ENCODE assay signal across 37 cellular contexts in genomic region chr5:40916213-40916612, GRCh38. TPM values are rescaled to one million over a fixed set of nuclear protein-coding genes. Genes with fewer than 3 reads are reported as not detected.
"Had no signal": no experiment of that assay in that cellular context is flagged by ENCODE, and none has a peak within 500 bp of the region (broad histone marks: within the 10 kb centered on the region; RNA-seq: fewer than 3 reads in every experiment).

No MANE protein-coding gene starts in this region.

- H3K27ac ChIP-seq: brain microvascular endothelial cell, esophagus muscularis mucosa, pancreas, prostate gland, thyroid gland, upper lobe of left lung, WERI-Rb-1 had no signal

- H3K4me3 ChIP-seq: esophagus muscularis mucosa, pancreas, prostate gland, smooth muscle cell, stomach, thyroid gland, upper lobe of left lung had no signal

- H3K27ac Mint-ChIP-seq: activated CD4-positive, alpha-beta memory T cell treated with anti-CD3 and anti-CD28 coated beads for 36 hours; activated CD4-positive, alpha-beta T cell treated with anti-CD3 and anti-CD28 coated beads, Interleukin-2, amount 10 ng/mL, durations not matched to agents 24 days and 14 days; activated naive CD4-positive, alpha-beta T cell treated with anti-CD3 and anti-CD28 coated beads, Interleukin-2, amount 10 ng/mL, durations not matched to agents 7 days and 5 days; activated naive CD8-positive, alpha-beta T cell treated with anti-CD3 and anti-CD28 coated beads, Interleukin-2, amount 10 ng/mL, durations not matched to agents 7 days and 5 days; activated T-helper 1 cell treated with anti-CD3 and anti-CD28 coated beads, Interleukin-12 subunit alpha, Interleukin-12 subunit beta, Interleukin-2, Interleukin-4 antibody, amounts not matched to agents 30 ng/mL and 10 ng/mL and 1 ng/mL, durations not matched to agents 14 hours and 24 hours and 36 hours; stimulated activated naive B cell treated with anti-CD40 and anti-IgM and Interleukin-4, amounts not matched to agents 10 μg/mL and 1 μg/mL and 100 μg/mL, for 72 hours; T-helper 17 cell had no signal

- H3K4me3 Mint-ChIP-seq: activated CD4-positive, alpha-beta memory T cell treated with anti-CD3 and anti-CD28 coated beads for 36 hours; activated CD4-positive, alpha-beta T cell treated with anti-CD3 and anti-CD28 coated beads, Interleukin-2, amount 10 ng/mL, durations not matched to agents 24 days and 14 days; activated naive CD4-positive, alpha-beta T cell treated with anti-CD3 and anti-CD28 coated beads, Interleukin-2, amount 10 ng/mL, durations not matched to agents 7 days and 5 days; activated naive CD8-positive, alpha-beta T cell treated with anti-CD3 and anti-CD28 coated beads, Interleukin-2, amount 10 ng/mL, durations not matched to agents 7 days and 5 days; activated T-helper 1 cell treated with anti-CD3 and anti-CD28 coated beads, Interleukin-12 subunit alpha, Interleukin-12 subunit beta, Interleukin-2, Interleukin-4 antibody, amounts not matched to agents 30 ng/mL and 10 ng/mL and 1 ng/mL, durations not matched to agents 14 hours and 24 hours and 36 hours; naive thymus-derived CD4-positive, alpha-beta T cell; stimulated activated naive B cell treated with anti-CD40 and anti-IgM and Interleukin-4, amounts not matched to agents 10 μg/mL and 1 μg/mL and 100 μg/mL, for 72 hours; T-helper 17 cell had no signal

- H3K9me3 Mint-ChIP-seq: activated CD4-positive, alpha-beta memory T cell treated with anti-CD3 and anti-CD28 coated beads for 36 hours; activated CD4-positive, alpha-beta T cell treated with anti-CD3 and anti-CD28 coated beads, Interleukin-2, amount 10 ng/mL, durations not matched to agents 24 days and 14 days; activated naive CD4-positive, alpha-beta T cell treated with anti-CD3 and anti-CD28 coated beads, Interleukin-2, amount 10 ng/mL, durations not matched to agents 7 days and 5 days; activated naive CD8-positive, alpha-beta T cell treated with anti-CD3 and anti-CD28 coated beads, Interleukin-2, amount 10 ng/mL, durations not matched to agents 7 days and 5 days; activated T-helper 1 cell treated with anti-CD3 and anti-CD28 coated beads, Interleukin-12 subunit alpha, Interleukin-12 subunit beta, Interleukin-2, Interleukin-4 antibody, amounts not matched to agents 30 ng/mL and 10 ng/mL and 1 ng/mL, durations not matched to agents 14 hours and 24 hours and 36 hours; stimulated activated naive B cell treated with anti-CD40 and anti-IgM and Interleukin-4, amounts not matched to agents 10 μg/mL and 1 μg/mL and 100 μg/mL, for 72 hours had no signal

- ATAC-seq: naive thymus-derived CD4-positive, alpha-beta T cell; pancreas; stimulated activated naive B cell treated with anti-CD40 and anti-IgM and Interleukin-4, amounts not matched to agents 10 μg/mL and 1 μg/mL and 100 μg/mL, for 72 hours; T-helper 17 cell had no signal

- FAIRE-seq: astrocyte, keratinocyte, pancreas had no signal

- H3K9me3 ChIP-seq: esophagus muscularis mucosa, heart right ventricle, pancreas, prostate gland, stomach, thyroid gland, upper lobe of left lung had no signal

- H3K4me2 ChIP-seq: smooth muscle cell had no signal

- H3K4me1 Mint-ChIP-seq: activated CD4-positive, alpha-beta T cell treated with anti-CD3 and anti-CD28 coated beads, Interleukin-2, amount 10 ng/mL, durations not matched to agents 24 days and 14 days; activated naive CD4-positive, alpha-beta T cell treated with anti-CD3 and anti-CD28 coated beads, Interleukin-2, amount 10 ng/mL, durations not matched to agents 7 days and 5 days had no signal

- H3K27me3 ChIP-seq: brain microvascular endothelial cell, esophagus muscularis mucosa, heart right ventricle, pancreas, stomach, thyroid gland, upper lobe of left lung had no signal

- H3K36me3 ChIP-seq: brain microvascular endothelial cell, esophagus muscularis mucosa, heart right ventricle, pancreas, prostate gland, stomach, thyroid gland, upper lobe of left lung, WERI-Rb-1 had no signal

- H3K4me1 ChIP-seq: esophagus muscularis mucosa, pancreas, prostate gland, thyroid gland had no signal

- DNase-seq: activated CD4-positive, alpha-beta memory T cell treated with anti-CD3 and anti-CD28 coated beads for 36 hours; activated CD4-positive, alpha-beta T cell treated with anti-CD3 and anti-CD28 coated beads, Interleukin-2, amount 10 ng/mL, durations not matched to agents 24 days and 14 days; activated CD4-positive, CD25-positive, alpha-beta regulatory T cell treated with anti-CD3 and anti-CD28 coated beads, Interleukin-2, amount 50 U/mL, for 72 hours; activated CD8-positive, alpha-beta memory T cell treated with anti-CD3 and anti-CD28 coated beads, Interleukin-2, amount 50 U/mL, for 4 hours; activated effector memory CD4-positive, alpha-beta T cell treated with anti-CD3 and anti-CD28 coated beads, Interleukin-2, amount 50 U/mL, for 16 hours; activated naive CD4-positive, alpha-beta T cell treated with anti-CD3 and anti-CD28 coated beads, Interleukin-2, amount 10 ng/mL, durations not matched to agents 7 days and 5 days; activated naive CD8-positive, alpha-beta T cell treated with anti-CD3 and anti-CD28 coated beads, Interleukin-2, amount 10 ng/mL, durations not matched to agents 7 days and 5 days; activated T-cell treated with anti-CD3 and anti-CD28 coated beads, Interleukin-2, amount 50 U/mL, for 1 hour; amniotic stem cell; brain microvascular endothelial cell; caudate nucleus; cortex of kidney; foreskin melanocyte; heart right ventricle; left cardiac atrium; midbrain; naive thymus-derived CD4-positive, alpha-beta T cell; nucleus accumbens; pancreas; retina; stimulated activated CD4-positive, alpha-beta T cell treated with anti-CD3 and anti-CD28 coated beads, Interleukin-1b, Interleukin-23, amount 100 ng/mL, for 48 hours; stimulated activated naive B cell treated with anti-CD40 and anti-IgM and Interleukin-4, amounts not matched to agents 10 μg/mL and 1 μg/mL and 100 μg/mL, for 72 hours; stomach; T-helper 17 cell; T1000; thyroid gland; upper lobe of left lung; WERI-Rb-1 had no signal

- H3K36me3 Mint-ChIP-seq: activated CD4-positive, alpha-beta memory T cell treated with anti-CD3 and anti-CD28 coated beads for 36 hours; activated naive CD4-positive, alpha-beta T cell treated with anti-CD3 and anti-CD28 coated beads, Interleukin-2, amount 10 ng/mL, durations not matched to agents 7 days and 5 days; activated naive CD8-positive, alpha-beta T cell treated with anti-CD3 and anti-CD28 coated beads, Interleukin-2, amount 10 ng/mL, durations not matched to agents 7 days and 5 days; naive thymus-derived CD4-positive, alpha-beta T cell; stimulated activated naive B cell treated with anti-CD40 and anti-IgM and Interleukin-4, amounts not matched to agents 10 μg/mL and 1 μg/mL and 100 μg/mL, for 72 hours had no signal

RNA-seq across cellular contexts. Expression of gene C7, which starts 6.9 kb away (rescaled TPM):
- total RNA-seq: activated CD4-positive, alpha-beta memory T cell treated with anti-CD3 and anti-CD28 coated beads for 36 hours; activated CD4-positive, alpha-beta T cell treated with anti-CD3 and anti-CD28 coated beads, Interleukin-2, amount 10 ng/mL, durations not matched to agents 24 days and 14 days; activated CD8-positive, alpha-beta memory T cell treated with anti-CD3 and anti-CD28 coated beads for 36 hours; activated naive CD8-positive, alpha-beta T cell treated with anti-CD3 and anti-CD28 coated beads, Interleukin-2, amount 10 ng/mL, durations not matched to agents 7 days and 5 days; activated T-helper 1 cell treated with anti-CD3 and anti-CD28 coated beads, Interleukin-12 subunit alpha, Interleukin-12 subunit beta, Interleukin-2, Interleukin-4 antibody, amounts not matched to agents 30 ng/mL and 10 ng/mL and 1 ng/mL, durations not matched to agents 14 hours and 24 hours and 36 hours; chondrocyte; naive thymus-derived CD4-positive, alpha-beta T cell; smooth muscle cell; T-helper 17 cell had no signal
- polyA plus RNA-seq: keratinocyte; naive thymus-derived CD4-positive, alpha-beta T cell; neural cell had no signal
